ENCODE assay signal across 43 cellular contexts in the genomic region with DNA sequence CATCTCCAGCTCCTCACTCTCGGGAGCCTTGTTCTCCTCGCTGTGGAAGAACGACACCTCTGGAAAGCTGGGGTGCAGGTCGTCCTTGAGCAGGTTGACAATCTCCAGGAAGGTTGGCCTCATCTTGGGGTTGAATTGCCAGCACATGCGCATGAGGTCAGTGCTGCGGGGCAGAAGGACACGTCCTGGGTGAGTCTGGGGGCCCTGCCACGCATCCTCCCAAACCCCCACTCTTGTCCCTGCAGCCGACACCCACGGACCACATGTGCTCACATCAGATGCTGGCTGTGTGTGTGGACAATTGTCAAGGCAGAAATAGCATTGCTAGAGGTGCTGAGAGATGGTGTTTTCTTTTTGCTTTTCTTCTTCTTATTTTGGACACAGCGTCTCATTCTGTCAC. TPM values are rescaled to one million over a fixed set of nuclear protein-coding genes. Genes with fewer than 3 reads are reported as not detected.
"Had no signal": no experiment of that assay in that cellular context is flagged by ENCODE, and none has a peak within 500 bp of the region (broad histone marks: within the 10 kb centered on the region; RNA-seq: fewer than 3 reads in every experiment).

No MANE protein-coding gene starts in this region.

- H3K4me3 ChIP-seq: adrenal gland, body of pancreas, breast epithelium, cardiac muscle cell had no signal

- ATAC-seq: activated naive CD4-positive, alpha-beta T cell treated with anti-CD3 and anti-CD28 coated beads, Interleukin-2, amount 50 U/mL, for 72 hours; activated naive CD8-positive, alpha-beta T cell treated with anti-CD3 and anti-CD28 coated beads, Interleukin-2, amount 50 U/mL, for 24 hours; activated T-cell treated with anti-CD3 and anti-CD28 coated beads, Interleukin-2, amount 50 U/mL, for 4 hours; activated T-cell treated with anti-CD3 and anti-CD28 coated beads, Interleukin-2, amount 50 U/mL, for 72 hours; activated T-helper 17 cell treated with anti-CD3 and anti-CD28 coated beads, Interleukin-2, amount 50 U/mL, for 72 hours; body of pancreas had no signal

- H3K4me1 ChIP-seq: adrenal gland, body of pancreas, breast epithelium had no signal

- H3K4me1 Mint-ChIP-seq: activated naive CD4-positive, alpha-beta T cell treated with anti-CD3 and anti-CD28 coated beads, Interleukin-2, amount 10 ng/mL, durations not matched to agents 7 days and 5 days; activated naive CD4-positive, alpha-beta T cell treated with anti-CD3 and anti-CD28 coated beads, Interleukin-2, amount 50 U/mL, for 24 hours; activated naive CD8-positive, alpha-beta T cell treated with anti-CD3 and anti-CD28 coated beads for 36 hours; activated naive CD8-positive, alpha-beta T cell treated with anti-CD3 and anti-CD28 coated beads, Interleukin-2, amount 10 ng/mL, durations not matched to agents 7 days and 5 days; activated naive CD8-positive, alpha-beta T cell treated with anti-CD3 and anti-CD28 coated beads, Interleukin-2, amount 50 U/mL, for 24 hours; activated T-helper 17 cell treated with anti-CD3 and anti-CD28 coated beads, Interleukin-2, amount 50 U/mL, for 72 hours; brain; central memory CD8-positive, alpha-beta T cell had no signal

- H3K27me3 ChIP-seq: adrenal gland, body of pancreas, brain microvascular endothelial cell, breast epithelium, cardiac muscle cell had no signal

- H3K36me3 Mint-ChIP-seq: activated naive CD4-positive, alpha-beta T cell treated with anti-CD3 and anti-CD28 coated beads, Interleukin-2, amount 10 ng/mL, durations not matched to agents 7 days and 5 days; activated naive CD4-positive, alpha-beta T cell treated with anti-CD3 and anti-CD28 coated beads, Interleukin-2, amount 50 U/mL, for 24 hours; activated naive CD4-positive, alpha-beta T cell treated with anti-CD3 and anti-CD28 coated beads, Interleukin-2, amount 50 U/mL, for 72 hours; activated naive CD8-positive, alpha-beta T cell treated with anti-CD3 and anti-CD28 coated beads for 36 hours; activated naive CD8-positive, alpha-beta T cell treated with anti-CD3 and anti-CD28 coated beads, Interleukin-2, amount 10 ng/mL, durations not matched to agents 7 days and 5 days had no signal

- H3K9me3 ChIP-seq: adrenal gland, body of pancreas, breast epithelium had no signal

- H3K4me3 Mint-ChIP-seq: activated naive CD4-positive, alpha-beta T cell treated with anti-CD3 and anti-CD28 coated beads for 36 hours; activated naive CD4-positive, alpha-beta T cell treated with anti-CD3 and anti-CD28 coated beads, Interleukin-2, amount 10 ng/mL, durations not matched to agents 7 days and 5 days; activated naive CD4-positive, alpha-beta T cell treated with anti-CD3 and anti-CD28 coated beads, Interleukin-2, amount 50 U/mL, for 24 hours; activated naive CD8-positive, alpha-beta T cell; activated naive CD8-positive, alpha-beta T cell treated with anti-CD3 and anti-CD28 coated beads for 36 hours; activated naive CD8-positive, alpha-beta T cell treated with anti-CD3 and anti-CD28 coated beads, Interleukin-2, amount 10 ng/mL, durations not matched to agents 7 days and 5 days; activated naive CD8-positive, alpha-beta T cell treated with anti-CD3 and anti-CD28 coated beads, Interleukin-2, amount 50 U/mL, for 24 hours; activated T-cell treated with anti-CD3 and anti-CD28 coated beads, Interleukin-2, amount 50 U/mL, for 24 hours; activated T-cell treated with anti-CD3 and anti-CD28 coated beads, Interleukin-2, amount 50 U/mL, for 4 hours; activated T-cell treated with anti-CD3 and anti-CD28 coated beads, Interleukin-2, amount 50 U/mL, for 72 hours; activated T-helper 1 cell treated with anti-CD3 and anti-CD28 coated beads, Interleukin-12 subunit alpha, Interleukin-12 subunit beta, Interleukin-2, Interleukin-4 antibody, amounts not matched to agents 30 ng/mL and 10 ng/mL and 1 ng/mL, durations not matched to agents 14 hours and 24 hours and 36 hours; activated T-helper 17 cell treated with anti-CD3 and anti-CD28 coated beads, Interleukin-2, amount 50 U/mL, for 72 hours; brain; central memory CD8-positive, alpha-beta T cell had no signal

- H3K36me3 ChIP-seq: brain microvascular endothelial cell, breast epithelium had no signal

- H3K9me3 Mint-ChIP-seq: activated naive CD4-positive, alpha-beta T cell treated with anti-CD3 and anti-CD28 coated beads, Interleukin-2, amount 50 U/mL, for 24 hours; activated naive CD8-positive, alpha-beta T cell treated with anti-CD3 and anti-CD28 coated beads, Interleukin-2, amount 50 U/mL, for 24 hours; activated T-cell treated with anti-CD3 and anti-CD28 coated beads, Interleukin-2, amount 50 U/mL, for 24 hours; activated T-cell treated with anti-CD3 and anti-CD28 coated beads, Interleukin-2, amount 50 U/mL, for 72 hours; activated T-helper 17 cell treated with anti-CD3 and anti-CD28 coated beads, Interleukin-2, amount 50 U/mL, for 72 hours; central memory CD8-positive, alpha-beta T cell had no signal

- H3K27me3 Mint-ChIP-seq: activated naive CD4-positive, alpha-beta T cell treated with anti-CD3 and anti-CD28 coated beads, Interleukin-2, amount 50 U/mL, for 24 hours; activated naive CD8-positive, alpha-beta T cell treated with anti-CD3 and anti-CD28 coated beads, Interleukin-2, amount 10 ng/mL, durations not matched to agents 7 days and 5 days; brain had no signal

- H3K27ac ChIP-seq: adrenal gland, body of pancreas, brain microvascular endothelial cell, breast epithelium, cardiac muscle cell had no signal

- DNase-seq: activated effector memory CD4-positive, alpha-beta T cell treated with anti-CD3 and anti-CD28 coated beads, Interleukin-2, amount 50 U/mL, for 16 hours; activated effector memory CD4-positive, alpha-beta T cell treated with Interleukin-2 at 50 U/mL for 16 hours; activated gamma-delta T cell; activated gamma-delta T cell treated with Interleukin-2 at 50 U/mL for 16 hours; activated naive CD4-positive, alpha-beta T cell; activated naive CD4-positive, alpha-beta T cell treated with anti-CD3 and anti-CD28 coated beads for 36 hours; activated naive CD4-positive, alpha-beta T cell treated with anti-CD3 and anti-CD28 coated beads, Interleukin-2, amount 10 ng/mL, durations not matched to agents 7 days and 5 days; activated naive CD4-positive, alpha-beta T cell treated with anti-CD3 and anti-CD28 coated beads, Interleukin-2, amount 50 U/mL, for 16 hours; activated naive CD4-positive, alpha-beta T cell treated with Interleukin-2 at 50 U/mL for 16 hours; activated naive CD8-positive, alpha-beta T cell treated with anti-CD3 and anti-CD28 coated beads for 36 hours; activated naive CD8-positive, alpha-beta T cell treated with anti-CD3 and anti-CD28 coated beads, Interleukin-2, amount 10 ng/mL, durations not matched to agents 7 days and 5 days; activated naive CD8-positive, alpha-beta T cell treated with anti-CD3 and anti-CD28 coated beads, Interleukin-2, amount 50 U/mL, for 24 hours; activated T-cell treated with anti-CD3 and anti-CD28 coated beads, Interleukin-2, amount 50 U/mL, for 1 hour; activated T-cell treated with anti-CD3 and anti-CD28 coated beads, Interleukin-2, amount 50 U/mL, for 24 hours; activated T-cell treated with anti-CD3 and anti-CD28 coated beads, Interleukin-2, amount 50 U/mL, for 4 hours; activated T-cell treated with anti-CD3 and anti-CD28 coated beads, Interleukin-2, amount 50 U/mL, for 48 hours; activated T-cell treated with anti-CD3 and anti-CD28 coated beads, Interleukin-2, amount 50 U/mL, for 72 hours; adrenal gland; amniotic stem cell; amygdala; anterior cingulate cortex; aorta; body of pancreas; brain microvascular endothelial cell; caudate nucleus; central memory CD4-positive, alpha-beta T cell; cerebellar nuclear complex had no signal

- H3K27ac Mint-ChIP-seq: activated naive CD4-positive, alpha-beta T cell treated with anti-CD3 and anti-CD28 coated beads for 36 hours; activated naive CD4-positive, alpha-beta T cell treated with anti-CD3 and anti-CD28 coated beads, Interleukin-2, amount 10 ng/mL, durations not matched to agents 7 days and 5 days; activated naive CD4-positive, alpha-beta T cell treated with anti-CD3 and anti-CD28 coated beads, Interleukin-2, amount 50 U/mL, for 24 hours; activated naive CD4-positive, alpha-beta T cell treated with anti-CD3 and anti-CD28 coated beads, Interleukin-2, amount 50 U/mL, for 72 hours; activated naive CD8-positive, alpha-beta T cell; activated naive CD8-positive, alpha-beta T cell treated with anti-CD3 and anti-CD28 coated beads for 36 hours; activated naive CD8-positive, alpha-beta T cell treated with anti-CD3 and anti-CD28 coated beads, Interleukin-2, amount 10 ng/mL, durations not matched to agents 7 days and 5 days; activated naive CD8-positive, alpha-beta T cell treated with anti-CD3 and anti-CD28 coated beads, Interleukin-2, amount 50 U/mL, for 24 hours; activated T-cell treated with anti-CD3 and anti-CD28 coated beads, Interleukin-2, amount 50 U/mL, for 24 hours; activated T-cell treated with anti-CD3 and anti-CD28 coated beads, Interleukin-2, amount 50 U/mL, for 72 hours; activated T-helper 1 cell treated with anti-CD3 and anti-CD28 coated beads, Interleukin-12 subunit alpha, Interleukin-12 subunit beta, Interleukin-2, Interleukin-4 antibody, amounts not matched to agents 30 ng/mL and 10 ng/mL and 1 ng/mL, durations not matched to agents 14 hours and 24 hours and 36 hours; activated T-helper 17 cell treated with anti-CD3 and anti-CD28 coated beads, Interleukin-2, amount 50 U/mL, for 72 hours; activated T-helper 2 cell treated with anti-CD3 and anti-CD28 coated beads, Interferon-gamma antibody, Interleukin-2, Interleukin-4, amounts not matched to agents 10 μg/mL and 5 μg/mL and 100 μg/mL, durations not matched to agents 14 hours and 24 hours and 36 hours; brain had no signal

RNA-seq across cellular contexts. Expression of gene MBD3L3, which starts 58.8 kb away (rescaled TPM):
- total RNA-seq: activated naive CD4-positive, alpha-beta T cell treated with anti-CD3 and anti-CD28 coated beads for 36 hours; activated naive CD4-positive, alpha-beta T cell treated with anti-CD3 and anti-CD28 coated beads, Interleukin-2, amount 50 U/mL, for 72 hours; activated naive CD8-positive, alpha-beta T cell treated with anti-CD3 and anti-CD28 coated beads for 36 hours; activated naive CD8-positive, alpha-beta T cell treated with anti-CD3 and anti-CD28 coated beads, Interleukin-2, amount 10 ng/mL, durations not matched to agents 7 days and 5 days; activated T-cell treated with anti-CD3 and anti-CD28 coated beads, Interleukin-2, amount 50 U/mL, for 4 hours; activated T-cell treated with anti-CD3 and anti-CD28 coated beads, Interleukin-2, amount 50 U/mL, for 72 hours; activated T-helper 1 cell treated with anti-CD3 and anti-CD28 coated beads, Interleukin-12 subunit alpha, Interleukin-12 subunit beta, Interleukin-2, Interleukin-4 antibody, amounts not matched to agents 30 ng/mL and 10 ng/mL and 1 ng/mL, durations not matched to agents 14 hours and 24 hours and 36 hours; activated T-helper 17 cell treated with anti-CD3 and anti-CD28 coated beads, Interleukin-2, amount 50 U/mL, for 72 hours; activated T-helper 2 cell treated with anti-CD3 and anti-CD28 coated beads, Interferon-gamma antibody, Interleukin-2, Interleukin-4, amounts not matched to agents 10 μg/mL and 5 μg/mL and 100 μg/mL, durations not matched to agents 14 hours and 24 hours and 36 hours; adrenal gland; aorta; astrocyte; body of pancreas; breast epithelium; bronchial epithelial cell; cardiac muscle cell; cardiac septum; cerebellum; chondrocyte had no signal
- polyA plus RNA-seq: adipose tissue, adrenal gland, aorta, cardiac muscle cell had no signal
